ENCODE assay signal across 23 cellular contexts in genomic region chr9:134539613-134540012, GRCh38.
DNase-seq lines count a peak whose midpoint lies in the region; ATAC-seq and TF ChIP-seq lines count a peak whose summit lies in the region.
"Had no signal": no experiment of that assay in that cellular context is flagged by ENCODE, and none has a peak within 500 bp of the region (broad histone marks: within the 10 kb centered on the region; RNA-seq: fewer than 3 reads in every experiment).

No MANE protein-coding gene starts in this region.

- H3K27me3 ChIP-seq in hepatocyte (no peaks in the 10 kb centered on the region), transverse colon (no peaks in the 10 kb centered on the region)

- H3K27me3 Mint-ChIP-seq in nephron (ENCODE audit: low read depth) = peaks cover 5% of the 10 kb centered on the region
- H3K27me3 Mint-ChIP-seq: B cell; CD4-positive, CD25-positive, alpha-beta regulatory T cell had no signal

- TF ChIP-seq CTCF in hepatocyte (IDR thresholded peaks at IDR 0.05; ENCODE audit: poor library complexity) (no peak), nephron (IDR thresholded peaks at IDR 0.05; ENCODE audit: unreplicated experiment in 3 of 3) (no peak), transverse colon (IDR thresholded peaks at IDR 0.05) (no peak)

- H2AFZ ChIP-seq in hepatocyte = no peak overlapping the region

- no peaks in the 10 kb centered on the region for H3K9me2 ChIP-seq in hepatocyte (replicated peaks; ENCODE audit: insufficient read depth)

- peak; percentile 47 for DNase-seq in Right ventricle myocardium superior
- DNase-seq in cardiac septum (ENCODE audit: low spot score) = no peak
- DNase-seq in hepatocyte (ENCODE audit: low spot score) = no peak
- DNase-seq in transverse colon = no peak
- DNase-seq in NCI-H1092 (lab: John Stamatoyannopoulos, UW) = no peak
- no peak for DNase-seq in midbrain (lab: John Stamatoyannopoulos, UW)
- DNase-seq: 8988T; CD4-positive, CD25-positive, alpha-beta regulatory T cell; DMS153; GDM1; H7; HFFc6; Karpas-422; NCI-H1436 treated with DMSO at 0.1 percent for 48 hours; NCI-H2029; NCI-H2171; NCI-H446; NCI-H526 treated with DMSO at 0.1 percent for 48 hours; SHP77 had no signal

- no peak overlapping the region for H3K4me3 Mint-ChIP-seq in nephron
- H3K4me3 Mint-ChIP-seq: B cell; CD4-positive, CD25-positive, alpha-beta regulatory T cell; HFFc6; IgD-negative memory B cell had no signal

- intact Hi-C loops in Right ventricle myocardium superior (cut with DNase I) = no loop called here
- intact Hi-C loops in cardiac septum (cut with DNase I) = no loop called here
- intact Hi-C loops in transverse colon (cut with DNase I; ENCODE audit: low total_unique reads) = no loop called here

- H3K27ac ChIP-seq in hepatocyte (peak overlapping the region; percentile 76), transverse colon (peak overlapping the region; percentile 51 to 66 (median 61))

- TF ChIP-seq POLR2A in transverse colon (IDR thresholded peaks at IDR 0.05) = no peak

- H3K9me3 ChIP-seq in hepatocyte (ENCODE audit: low read depth) (no peaks in the 10 kb centered on the region), transverse colon (no peaks in the 10 kb centered on the region)

- H3K36me3 Mint-ChIP-seq in nephron (ENCODE audit: low read depth) = no peaks in the 10 kb centered on the region
- H3K36me3 Mint-ChIP-seq: CD4-positive, CD25-positive, alpha-beta regulatory T cell; IgD-negative memory B cell had no signal

- no peak overlapping the region for H3K4me2 ChIP-seq in hepatocyte

- in situ Hi-C loops in transverse colon (cut with MboI; ENCODE audit: low pct_ligation_motif_present in 1 of 4, low pct_unique_long_range_greater_than_20kb in 1 of 4, low sequenced_read_pairs in 3 of 4) = no loop called here

- H3K4me3 ChIP-seq in hepatocyte (no peak overlapping the region), transverse colon (no peak overlapping the region)

- peak; percentile 52 for ATAC-seq in Right ventricle myocardium superior (ENCODE audit: poor library complexity)
- no peak for ATAC-seq in HG03039 (IDR thresholded peaks at IDR 0.05; ENCODE audit: unreplicated experiment)

- no peaks in the 10 kb centered on the region for H3K79me2 ChIP-seq in hepatocyte

- H3K4me1 ChIP-seq in hepatocyte (ENCODE audit: insufficient read depth) = peaks cover 37% of the 10 kb centered on the region
- peaks cover 0 to 29% (median 6%) of the 10 kb centered on the region in 4 donors for H3K4me1 ChIP-seq in transverse colon

- no peaks in the 10 kb centered on the region for H3K36me3 ChIP-seq in hepatocyte (replicated peaks; ENCODE audit: insufficient read depth, low read depth)
- no peaks in the 10 kb centered on the region for H3K36me3 ChIP-seq in transverse colon

- H3K27ac Mint-ChIP-seq in nephron = peak overlapping the region; percentile 10 to 82 (median 75)
- H3K27ac Mint-ChIP-seq: B cell; CD4-positive, CD25-positive, alpha-beta regulatory T cell; HFFc6; IgD-negative memory B cell had no signal

- WGBS in hepatocyte (ENCODE audit: low lambda C conversion rate, missing lambda C conversion rate) = 67% methylated on average over 6 of the region's 7 CpGs
- 17 to 60% methylated on average over 1 to 7 of the region's 7 CpGs for WGBS in transverse colon (ENCODE audit: low coverage in 1 of 2), 2 donors

- peaks cover 56% of the 10 kb centered on the region for H3K4me1 Mint-ChIP-seq in nephron
- H3K4me1 Mint-ChIP-seq: B cell; CD4-positive, CD25-positive, alpha-beta regulatory T cell; IgD-negative memory B cell had no signal

- H4K20me1 ChIP-seq in hepatocyte (ENCODE audit: insufficient read depth, poor library complexity, severe bottlenecking) = no peaks in the 10 kb centered on the region

- TF ChIP-seq EP300 in transverse colon (IDR thresholded peaks at IDR 0.05; ENCODE audit: low read depth) = no peak

- peaks cover 5% of the 10 kb centered on the region for H3K9me3 Mint-ChIP-seq in nephron
- H3K9me3 Mint-ChIP-seq: CD4-positive, CD25-positive, alpha-beta regulatory T cell; HFFc6 had no signal
